Comparison of ENCODE assay signal across 7 cellular contexts in the genomic region with DNA sequence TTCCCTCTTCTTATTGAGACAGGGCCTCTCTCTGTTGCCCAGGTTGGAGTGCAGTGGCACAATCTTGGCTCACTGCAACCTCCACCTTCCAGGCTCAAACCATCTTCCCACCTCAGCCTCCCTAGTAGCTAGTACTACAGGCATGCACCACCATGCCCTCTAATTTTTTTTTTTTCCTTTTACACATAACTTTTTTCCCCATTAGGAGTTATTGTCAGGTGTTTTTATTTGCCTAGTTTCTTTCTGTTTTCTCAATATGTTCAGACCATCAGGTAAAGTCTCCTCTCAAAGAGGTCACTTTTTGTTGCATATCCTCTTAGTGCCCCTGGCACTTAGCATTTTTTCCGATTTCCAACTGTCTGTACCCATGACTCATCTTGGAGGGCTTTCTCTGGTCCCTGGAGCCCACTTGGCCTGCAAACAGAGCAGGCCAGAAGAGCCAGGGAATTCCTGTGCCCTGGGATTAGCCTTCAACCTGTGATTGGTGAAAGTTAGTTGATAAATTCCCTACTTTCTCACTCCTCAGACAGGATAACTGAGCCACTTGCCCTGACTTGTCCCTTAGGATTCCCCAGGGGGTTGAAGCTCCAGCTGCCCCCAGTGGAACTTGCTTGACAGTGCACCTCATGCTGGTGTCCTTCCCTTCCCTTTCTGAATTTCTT.
A peak's percentile ranks its signal among the peaks of the same experiment; 100 is the strongest.
DNase-seq lines count a peak whose midpoint lies in the region; ATAC-seq lines count a peak whose summit lies in the region.

No MANE protein-coding gene starts in this region.

- no peak overlapping the region for H3K27ac ChIP-seq in iPS DF 6.9 (ENCODE audit: low read length)

- H3K9me3 Mint-ChIP-seq in activated naive CD8-positive, alpha-beta T cell treated with anti-CD3 and anti-CD28 coated beads, Interleukin-2, amount 50 U/mL, for 24 hours, result peaks cover 3% of the 10 kb centered on the region

- ATAC-seq in GM19463 (IDR thresholded peaks at IDR 0.05; ENCODE audit: unreplicated experiment), result peak; percentile 57
- peak; percentile 44 for ATAC-seq in HG03457 (IDR thresholded peaks at IDR 0.05; ENCODE audit: unreplicated experiment)
- ATAC-seq in activated naive CD8-positive, alpha-beta T cell treated with anti-CD3 and anti-CD28 coated beads, Interleukin-2, amount 50 U/mL, for 24 hours, result no peak

- H3K4me3 Mint-ChIP-seq in activated naive CD8-positive, alpha-beta T cell treated with anti-CD3 and anti-CD28 coated beads, Interleukin-2, amount 50 U/mL, for 24 hours, result peak overlapping the region; percentile 95

- H3K9ac ChIP-seq in NT2/D1 (ENCODE audit: insufficient read length, low read depth), result no peak overlapping the region

- no peaks in the 10 kb centered on the region for H3K27me3 Mint-ChIP-seq in activated naive CD8-positive, alpha-beta T cell treated with anti-CD3 and anti-CD28 coated beads, Interleukin-2, amount 50 U/mL, for 24 hours

- H3K4me3 ChIP-seq in NT2/D1 (ENCODE audit: insufficient read length, low read depth) (no peak overlapping the region), iPS DF 6.9 (ENCODE audit: low read length) (no peak overlapping the region)

- peak overlapping the region; percentile 53 for H3K27ac Mint-ChIP-seq in activated naive CD8-positive, alpha-beta T cell treated with anti-CD3 and anti-CD28 coated beads, Interleukin-2, amount 50 U/mL, for 24 hours

- peaks cover 5% of the 10 kb centered on the region for H3K9me3 ChIP-seq in NT2/D1 (ENCODE audit: insufficient read depth, low read length)
- H3K9me3 ChIP-seq in iPS DF 6.9 (ENCODE audit: control insufficient read depth, insufficient read depth, low read length), result no peaks in the 10 kb centered on the region

- DNase-seq in EL (peak; percentile 73), NT2/D1 (ENCODE audit: low read depth, low spot score) (peak; percentile 77), iPS DF 6.9 (ENCODE audit: low read depth, low spot score) (peak; percentile 72)
- DNase-seq in activated naive CD8-positive, alpha-beta T cell treated with anti-CD3 and anti-CD28 coated beads, Interleukin-2, amount 50 U/mL, for 24 hours, result no peak
- peak; percentile 39 for DNase-seq in stimulated activated CD8-positive, alpha-beta memory T cell treated with anti-CD3 and anti-CD28 coated beads, Interleukin-4, amount 100 ng/mL, for 48 hours

- no CpG with 5 or more reads among the region's 1 CpG for WGBS in iPS DF 6.9 (ENCODE audit: insufficient coverage, insufficient read length)

- H3K36me3 Mint-ChIP-seq in activated naive CD8-positive, alpha-beta T cell treated with anti-CD3 and anti-CD28 coated beads, Interleukin-2, amount 50 U/mL, for 24 hours (ENCODE audit: low read depth), result peaks cover 27% of the 10 kb centered on the region

- peaks cover 39% of the 10 kb centered on the region for H3K4me1 Mint-ChIP-seq in activated naive CD8-positive, alpha-beta T cell treated with anti-CD3 and anti-CD28 coated beads, Interleukin-2, amount 50 U/mL, for 24 hours

- peaks cover 13% of the 10 kb centered on the region for H3K36me3 ChIP-seq in NT2/D1 (ENCODE audit: insufficient read depth, insufficient read length, low read length)
- peaks cover under 1% of the 10 kb centered on the region; the same call in 1 of the 2 replicates for H3K36me3 ChIP-seq in iPS DF 6.9 (ENCODE audit: control insufficient read depth, insufficient read depth, low read length)

- H3K27me3 ChIP-seq in NT2/D1 (ENCODE audit: insufficient read depth, insufficient read length), result no peaks in the 10 kb centered on the region
- no peaks in the 10 kb centered on the region for H3K27me3 ChIP-seq in iPS DF 6.9 (ENCODE audit: control insufficient read depth, insufficient read depth, low read length)

- H3K4me1 ChIP-seq in NT2/D1 (ENCODE audit: insufficient read depth, insufficient read length) (no peaks in the 10 kb centered on the region), iPS DF 6.9 (ENCODE audit: control insufficient read depth, insufficient read depth, low read length) (no peaks in the 10 kb centered on the region; the same call in 1 of the 2 replicates)
